In genomic region chr15:66882251-66883020, GRCh38 we compare ENCODE assay signal across 8 cellular contexts.
DNase-seq lines count a peak whose midpoint lies in the region; TF ChIP-seq lines count a peak whose summit lies in the region.

No MANE protein-coding gene starts in this region.

- H3K9me3 ChIP-seq in adipocyte (ENCODE audit: control insufficient read depth, low read length) (no peaks in the 10 kb centered on the region), cardiac muscle cell (ENCODE audit: low read depth) (no peaks in the 10 kb centered on the region), skeletal muscle tissue (ENCODE audit: control insufficient read depth in 3 of 3, low read length in 3 of 3) (no peaks in the 10 kb centered on the region), Peyer's patch (no peaks in the 10 kb centered on the region)

- peak; percentile 5 for DNase-seq in GM10248 (ENCODE audit: extremely low spot score)
- peak; percentile 58 for DNase-seq in adipocyte (ENCODE audit: low read depth)
- peak in 1 of 2 donors; percentile 78 for DNase-seq in cardiac muscle cell (ENCODE audit: low read depth in 1 of 2, low spot score in 1 of 2)
- no peak for DNase-seq in Peyer's patch
- DNase-seq in NCI-H2196 treated with DMSO at 0.1 percent for 48 hours (lab: John Stamatoyannopoulos, UW; ENCODE audit: unreplicated experiment): no peak
- no peak for DNase-seq in GM20000 (ENCODE audit: low spot score)
- no peak for DNase-seq in T-helper 2 cell

- CTCF ChIA-PET in GM10248 (lab: Yijun Ruan, JAX): interaction anchor here (0.6 kb wide), 1 partner anchor 21 kb away, joined by 3 read pairs; no protein-coding TSS in a partner anchor

- peaks cover 50% of the 10 kb centered on the region for H3K4me1 ChIP-seq in adipocyte (ENCODE audit: control insufficient read depth, insufficient read depth, low read length)
- H3K4me1 ChIP-seq in cardiac muscle cell (ENCODE audit: low read depth): peaks cover 11% of the 10 kb centered on the region
- peaks cover 55 to 65% (median 57%) of the 10 kb centered on the region in 3 donors for H3K4me1 ChIP-seq in skeletal muscle tissue (ENCODE audit: control insufficient read depth in 3 of 3, insufficient read depth in 3 of 3, low read length in 3 of 3)
- peaks cover 0 to 8% (median 0%) of the 10 kb centered on the region in 4 donors for H3K4me1 ChIP-seq in Peyer's patch

- peak overlapping the region; percentile 81 for H3K27ac ChIP-seq in cardiac muscle cell
- H3K27ac ChIP-seq in skeletal muscle tissue (ENCODE audit: low read depth, low read length): peak overlapping the region; percentile 23
- peak overlapping the region in 2 of 4 donors; percentile 17 to 34 for H3K27ac ChIP-seq in Peyer's patch

- H3K9ac ChIP-seq in adipocyte (ENCODE audit: low read length): peak overlapping the region; percentile 80
- no peak overlapping the region for H3K9ac ChIP-seq in skeletal muscle tissue (ENCODE audit: low read depth in 1 of 3, low read length in 3 of 3)

- TF ChIP-seq CTCF in GM10248 (IDR thresholded peaks at IDR 0.05; ENCODE audit: control extremely low read depth, extremely low read depth, low read depth, missing control alignments): no peak
- no peak for TF ChIP-seq CTCF in cardiac muscle cell (IDR thresholded peaks at IDR 0.05; ENCODE audit: low read depth, low read length)
- no peak for TF ChIP-seq CTCF in Peyer's patch (IDR thresholded peaks at IDR 0.05)
- no peak for TF ChIP-seq CTCF in GM20000 (IDR thresholded peaks at IDR 0.05; ENCODE audit: extremely low read depth, missing control alignments)

- TF ChIP-seq POLR2A in Peyer's patch (IDR thresholded peaks at IDR 0.05): no peak

- H3K36me3 ChIP-seq in adipocyte (ENCODE audit: control insufficient read depth, insufficient read depth, low read length, severe bottlenecking) (no peaks in the 10 kb centered on the region), cardiac muscle cell (no peaks in the 10 kb centered on the region), skeletal muscle tissue (ENCODE audit: control insufficient read depth in 3 of 3, insufficient read depth in 3 of 3, low read length in 3 of 3) (no peaks in the 10 kb centered on the region), Peyer's patch (no peaks in the 10 kb centered on the region)

- H3K4me3 ChIP-seq in adipocyte (ENCODE audit: low read length) (no peak overlapping the region), cardiac muscle cell (no peak overlapping the region), skeletal muscle tissue (ENCODE audit: low read length in 3 of 3) (no peak overlapping the region), Peyer's patch (no peak overlapping the region)

- H3K27me3 ChIP-seq in adipocyte (replicated peaks; ENCODE audit: control insufficient read depth, insufficient read depth, low read length) (no peaks in the 10 kb centered on the region), cardiac muscle cell (no peaks in the 10 kb centered on the region), skeletal muscle tissue (ENCODE audit: control insufficient read depth in 3 of 3, insufficient read depth in 3 of 3, low read length in 3 of 3) (peaks cover 0 to 3% (median 0%) of the 10 kb centered on the region in 3 donors), Peyer's patch (no peaks in the 10 kb centered on the region)

- POLR2A ChIA-PET in GM10248 (lab: Yijun Ruan, JAX): no interaction called here

Comparison
In these comparisons a context has a peak if more than half of its experiments do, and no peak if none do; other contexts are left out.
1. DNase-seq: peak in GM10248 (single experiment) and adipocyte (single experiment); none in Peyer's patch (0 of 3), NCI-H2196 treated with DMSO at 0.1 percent for 48 hours (single experiment), GM20000 (single experiment) and T-helper 2 cell (0 of 5).